13 cellular contexts compared by ENCODE assay signal in genomic region chr12:130053641-130054040, GRCh38.
DNase-seq lines count a peak whose midpoint lies in the region; ATAC-seq and TF ChIP-seq lines count a peak whose summit lies in the region.
"Had no signal": no experiment of that assay in that cellular context is flagged by ENCODE, and none has a peak within 500 bp of the region (broad histone marks: within the 10 kb centered on the region; RNA-seq: fewer than 3 reads in every experiment).

No MANE protein-coding gene starts in this region.

- H2BK15ac ChIP-seq in mesendoderm (replicated peaks; ENCODE audit: low read depth), result no peak overlapping the region
- H2BK15ac ChIP-seq in mesenchymal stem cell (ENCODE audit: low read depth, poor library complexity, severe bottlenecking), result no peak overlapping the region

- TF ChIP-seq CTCF in esophagus muscularis mucosa (IDR thresholded peaks at IDR 0.05), result no peak

- no peaks in the 10 kb centered on the region for H3K4me1 ChIP-seq in mesendoderm (ENCODE audit: control insufficient read depth, low read depth, low read length)
- no peaks in the 10 kb centered on the region for H3K4me1 ChIP-seq in mesenchymal stem cell (ENCODE audit: control insufficient read depth, insufficient read depth, low read depth, low read length)
- no peaks in the 10 kb centered on the region for H3K4me1 ChIP-seq in esophagus muscularis mucosa

- no peaks in the 10 kb centered on the region for H3K79me1 ChIP-seq in mesendoderm (ENCODE audit: low read length)
- no peaks in the 10 kb centered on the region for H3K79me1 ChIP-seq in mesenchymal stem cell (replicated peaks; ENCODE audit: low read length, poor library complexity, severe bottlenecking)

- H3K27ac ChIP-seq in mesendoderm (ENCODE audit: low read depth, low read length) (no peak overlapping the region), mesenchymal stem cell (ENCODE audit: low read length, poor library complexity, severe bottlenecking) (no peak overlapping the region), esophagus muscularis mucosa (replicated peaks in 1 of 4) (no peak overlapping the region)

- DNase-seq in DMS153 (lab: John Stamatoyannopoulos, UW) (peak; percentile 62), NCI-H1092 (lab: John Stamatoyannopoulos, UW) (peak; percentile 44), RPMI8226 (peak; percentile 15), mesendoderm (peak; percentile 46), activated gamma-delta T cell treated with Interleukin-2 at 50 U/mL for 16 hours (no peak), mesenchymal stem cell (no peak), esophagus muscularis mucosa (ENCODE audit: extremely low spot score) (no peak)
- DNase-seq: activated CD8-positive, alpha-beta T cell treated with anti-CD3 and anti-CD28 coated beads for 36 hours; HFFc6; immature natural killer cell; KG1; NCI-H1694 treated with DMSO at 0.1 percent for 48 hours had no signal

- TF ChIP-seq EP300 in esophagus muscularis mucosa (IDR thresholded peaks at IDR 0.05), result no peak

- H3K23ac ChIP-seq in mesendoderm (ENCODE audit: low read length), result no peak overlapping the region
- no peak overlapping the region for H3K23ac ChIP-seq in mesenchymal stem cell (ENCODE audit: low read length in 2 of 2)

- H3K36me3 ChIP-seq in mesendoderm (ENCODE audit: control insufficient read depth, insufficient read depth, low read length) (no peaks in the 10 kb centered on the region), mesenchymal stem cell (ENCODE audit: control insufficient read depth in 1 of 2, insufficient read depth in 2 of 2, low read depth in 1 of 2, low read length in 2 of 2) (no peaks in the 10 kb centered on the region), esophagus muscularis mucosa (no peaks in the 10 kb centered on the region)

- H3K18ac ChIP-seq in mesendoderm (ENCODE audit: low read length) (no peak overlapping the region), mesenchymal stem cell (ENCODE audit: low read depth in 1 of 2, low read length in 2 of 2) (no peak overlapping the region)

- ATAC-seq in GM21825 (IDR thresholded peaks at IDR 0.05; ENCODE audit: unreplicated experiment), result no peak
- ATAC-seq: activated CD8-positive, alpha-beta T cell treated with anti-CD3 and anti-CD28 coated beads for 36 hours had no signal

- H3K79me2 ChIP-seq in mesendoderm (ENCODE audit: control insufficient read depth, insufficient read depth, low read length), result no peaks in the 10 kb centered on the region

- no peak overlapping the region for H3K4me3 ChIP-seq in mesendoderm (ENCODE audit: low read length)
- H3K4me3 ChIP-seq in mesenchymal stem cell (ENCODE audit: insufficient read depth in 1 of 2, low read depth in 1 of 2, low read length in 2 of 2), result no peak overlapping the region
- H3K4me3 ChIP-seq in esophagus muscularis mucosa, result no peak overlapping the region

- no peak overlapping the region for H4K91ac ChIP-seq in mesenchymal stem cell (ENCODE audit: low read length)

- H2BK5ac ChIP-seq in mesendoderm (ENCODE audit: low read length) (no peak overlapping the region), mesenchymal stem cell (ENCODE audit: low read depth, low read length, poor library complexity, severe bottlenecking) (no peak overlapping the region)

- H4K8ac ChIP-seq in mesendoderm (ENCODE audit: low read depth, low read length) (no peak overlapping the region), mesenchymal stem cell (ENCODE audit: low read length) (no peak overlapping the region)

- H2BK120ac ChIP-seq in mesendoderm (ENCODE audit: low read depth, low read length) (no peak overlapping the region), mesenchymal stem cell (ENCODE audit: low read depth, low read length) (no peak overlapping the region)

- no peak for TF ChIP-seq POLR2A in esophagus muscularis mucosa (IDR thresholded peaks at IDR 0.05; ENCODE audit: low read depth)

- intact Hi-C loops in esophagus muscularis mucosa (cut with DNase I), result no loop called here

- no peak overlapping the region for H3K56ac ChIP-seq in mesendoderm (ENCODE audit: low read length)

- H3K4me2 ChIP-seq in mesendoderm (ENCODE audit: low read length) (no peak overlapping the region), mesenchymal stem cell (ENCODE audit: low read length, poor library complexity, severe bottlenecking) (no peak overlapping the region)

- H3K9me3 ChIP-seq in mesenchymal stem cell (ENCODE audit: control insufficient read depth, low read length) (no peaks in the 10 kb centered on the region), esophagus muscularis mucosa (no peaks in the 10 kb centered on the region)

- no peak overlapping the region for H3K14ac ChIP-seq in mesenchymal stem cell (ENCODE audit: low read length in 2 of 2)

- H3K4ac ChIP-seq in mesendoderm (ENCODE audit: low read depth, low read length) (no peak overlapping the region), mesenchymal stem cell (ENCODE audit: low read depth in 1 of 2, low read length in 2 of 2) (no peak overlapping the region)

- H3K9ac ChIP-seq in mesendoderm (ENCODE audit: low read length) (no peak overlapping the region), mesenchymal stem cell (ENCODE audit: low read length) (no peak overlapping the region)

- H2AFZ ChIP-seq in mesenchymal stem cell (ENCODE audit: low read depth, low read length), result no peak overlapping the region

- no peaks in the 10 kb centered on the region for H3K27me3 ChIP-seq in mesendoderm (ENCODE audit: insufficient read depth, low read length, poor library complexity)
- H3K27me3 ChIP-seq in mesenchymal stem cell (ENCODE audit: control insufficient read depth in 1 of 2, insufficient read depth in 1 of 2, low read length in 2 of 2), result peaks cover 0 to 34% of the 10 kb centered on the region in 2 experiments
- H3K27me3 ChIP-seq in esophagus muscularis mucosa, result peaks cover 0 to 76% (median 2%) of the 10 kb centered on the region in 4 donors

- no CpG with 5 or more reads among the region's 11 CpGs for WGBS in mesendoderm (ENCODE audit: extremely low coverage, insufficient coverage, low lambda C conversion rate)
- 56% methylated on average over 10 of the region's 11 CpGs for WGBS in mesenchymal stem cell
- WGBS in esophagus muscularis mucosa, result 31% methylated on average over 11 of the region's 11 CpGs

- H2BK12ac ChIP-seq in mesenchymal stem cell (ENCODE audit: low read length in 2 of 2), result no peak overlapping the region

- no peak overlapping the region for H2AK5ac ChIP-seq in mesendoderm (ENCODE audit: low read length)
- H2AK5ac ChIP-seq in mesenchymal stem cell (ENCODE audit: low read length, severe bottlenecking), result no peak overlapping the region

- H4K5ac ChIP-seq in mesendoderm (ENCODE audit: low read length), result no peak overlapping the region

Comparison
In these comparisons a context has a peak if more than half of its experiments do, and no peak if none do; other contexts are left out.
1. DNase-seq: peak in DMS153 (single experiment), NCI-H1092 (single experiment), RPMI8226 (single experiment) and mesendoderm (single experiment); none in activated gamma-delta T cell treated with Interleukin-2 at 50 U/mL for 16 hours (single experiment), mesenchymal stem cell (single experiment) and esophagus muscularis mucosa (single experiment).